Comparison of ENCODE assay signal across 1 cellular context in the genomic region with DNA sequence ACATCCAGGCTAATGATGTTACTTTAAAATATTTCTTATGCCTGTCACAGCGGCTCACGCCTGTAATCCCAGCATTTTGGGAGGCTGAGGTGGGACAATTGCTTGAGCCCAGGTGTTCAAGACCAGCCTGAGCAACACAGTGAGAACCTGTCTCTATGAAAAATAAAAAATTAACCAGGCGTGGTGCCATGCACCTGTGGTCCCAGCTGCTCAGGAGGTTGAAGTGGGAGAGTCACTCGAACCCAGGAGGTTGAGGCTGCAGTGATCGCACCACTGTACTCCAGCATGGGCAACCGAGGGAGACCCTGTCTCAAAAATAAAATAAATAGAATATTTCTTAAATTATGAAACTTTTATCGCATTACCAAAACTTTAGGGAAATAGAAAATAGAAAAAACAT.
TF ChIP-seq lines count a peak whose summit lies in the region.

No MANE protein-coding gene starts in this region.

TF ChIP-seq in GM12878, 131 proteins besides CTCF, POLR2A, EP300 and RAD21 (continued from another document):
- TF ChIP-seq ZBED1 (IDR thresholded peaks at IDR 0.05; ENCODE audit: borderline replicate concordance) (no peak), ZZZ3 (IDR thresholded peaks at IDR 0.05; ENCODE audit: control insufficient read depth, insufficient read length, low read depth) (no peak), SPI1 (IDR thresholded peaks at IDR 0.05; ENCODE audit: borderline replicate concordance, insufficient read depth, low read depth, low read length) (no peak), BRCA1 (IDR thresholded peaks at IDR 0.05; ENCODE audit: low read depth, low read length) (no peak), STAT1 (conservative IDR thresholded peaks at IDR 0.05) (no peak), NRF1 (conservative IDR thresholded peaks at IDR 0.05; ENCODE audit: low read depth, low read length) (no peak), SIN3A (IDR thresholded peaks at IDR 0.05; ENCODE audit: low read depth, low read length) (no peak), POU2F2 (IDR thresholded peaks at IDR 0.05; ENCODE audit: borderline replicate concordance, low read depth, low read length) (no peak), SREBF1 (IDR thresholded peaks at IDR 0.05; ENCODE audit: low read length) (no peak), SP1 (IDR thresholded peaks at IDR 0.05; ENCODE audit: low read depth, low read length) (no peak), TCF3 (IDR thresholded peaks at IDR 0.05; ENCODE audit: borderline replicate concordance, insufficient read depth, low read depth, low read length) (peak; percentile 76; the same call in 1 of the 2 replicates)
- TF ChIP-seq, protein P1, sequence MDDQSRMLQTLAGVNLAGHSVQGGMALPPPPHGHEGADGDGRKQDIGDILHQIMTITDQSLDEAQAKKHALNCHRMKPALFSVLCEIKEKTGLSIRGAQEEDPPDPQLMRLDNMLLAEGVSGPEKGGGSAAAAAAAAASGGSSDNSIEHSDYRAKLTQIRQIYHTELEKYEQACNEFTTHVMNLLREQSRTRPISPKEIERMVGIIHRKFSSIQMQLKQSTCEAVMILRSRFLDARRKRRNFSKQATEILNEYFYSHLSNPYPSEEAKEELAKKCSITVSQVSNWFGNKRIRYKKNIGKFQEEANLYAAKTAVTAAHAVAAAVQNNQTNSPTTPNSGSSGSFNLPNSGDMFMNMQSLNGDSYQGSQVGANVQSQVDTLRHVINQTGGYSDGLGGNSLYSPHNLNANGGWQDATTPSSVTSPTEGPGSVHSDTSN (IDR thresholded peaks at IDR 0.05; ENCODE audit: insufficient replicate concordance, low read depth, low read length) = no peak
- TF ChIP-seq, protein P2, sequence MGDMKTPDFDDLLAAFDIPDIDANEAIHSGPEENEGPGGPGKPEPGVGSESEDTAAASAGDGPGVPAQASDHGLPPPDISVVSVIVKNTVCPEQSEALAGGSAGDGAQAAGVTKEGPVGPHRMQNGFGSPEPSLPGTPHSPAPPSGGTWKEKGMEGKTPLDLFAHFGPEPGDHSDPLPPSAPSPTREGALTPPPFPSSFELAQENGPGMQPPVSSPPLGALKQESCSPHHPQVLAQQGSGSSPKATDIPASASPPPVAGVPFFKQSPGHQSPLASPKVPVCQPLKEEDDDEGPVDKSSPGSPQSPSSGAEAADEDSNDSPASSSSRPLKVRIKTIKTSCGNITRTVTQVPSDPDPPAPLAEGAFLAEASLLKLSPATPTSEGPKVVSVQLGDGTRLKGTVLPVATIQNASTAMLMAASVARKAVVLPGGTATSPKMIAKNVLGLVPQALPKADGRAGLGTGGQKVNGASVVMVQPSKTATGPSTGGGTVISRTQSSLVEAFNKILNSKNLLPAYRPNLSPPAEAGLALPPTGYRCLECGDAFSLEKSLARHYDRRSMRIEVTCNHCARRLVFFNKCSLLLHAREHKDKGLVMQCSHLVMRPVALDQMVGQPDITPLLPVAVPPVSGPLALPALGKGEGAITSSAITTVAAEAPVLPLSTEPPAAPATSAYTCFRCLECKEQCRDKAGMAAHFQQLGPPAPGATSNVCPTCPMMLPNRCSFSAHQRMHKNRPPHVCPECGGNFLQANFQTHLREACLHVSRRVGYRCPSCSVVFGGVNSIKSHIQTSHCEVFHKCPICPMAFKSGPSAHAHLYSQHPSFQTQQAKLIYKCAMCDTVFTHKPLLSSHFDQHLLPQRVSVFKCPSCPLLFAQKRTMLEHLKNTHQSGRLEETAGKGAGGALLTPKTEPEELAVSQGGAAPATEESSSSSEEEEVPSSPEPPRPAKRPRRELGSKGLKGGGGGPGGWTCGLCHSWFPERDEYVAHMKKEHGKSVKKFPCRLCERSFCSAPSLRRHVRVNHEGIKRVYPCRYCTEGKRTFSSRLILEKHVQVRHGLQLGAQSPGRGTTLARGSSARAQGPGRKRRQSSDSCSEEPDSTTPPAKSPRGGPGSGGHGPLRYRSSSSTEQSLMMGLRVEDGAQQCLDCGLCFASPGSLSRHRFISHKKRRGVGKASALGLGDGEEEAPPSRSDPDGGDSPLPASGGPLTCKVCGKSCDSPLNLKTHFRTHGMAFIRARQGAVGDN (IDR thresholded peaks at IDR 0.05) = no peak
